Comparison of ENCODE assay signal across 8 cellular contexts in genomic region chr10:3774814-3775670, GRCh38. TPM values are rescaled to one million over a fixed set of nuclear protein-coding genes. Genes with fewer than 3 reads are reported as not detected.
A peak's percentile ranks its signal among the peaks of the same experiment; 100 is the strongest.
DNase-seq lines count a peak whose midpoint lies in the region; ATAC-seq and TF ChIP-seq lines count a peak whose summit lies in the region.

No MANE protein-coding gene starts in this region.

- DNase-seq in ACHN, result peak; percentile 74
- peak; percentile 57 for DNase-seq in LoVo (ENCODE audit: low spot score)
- peak; percentile 30 for DNase-seq in left lobe of liver (ENCODE audit: low spot score)
- no peak for DNase-seq in tibial nerve (ENCODE audit: low spot score in 2 of 2)
- no peak for DNase-seq in activated CD4-positive, alpha-beta T cell treated with anti-CD3 and anti-CD28 coated beads for 1 hour
- no peak for DNase-seq in COR-L47 (lab: John Stamatoyannopoulos, UW)

- H3K9me3 ChIP-seq in tibial nerve, result no peaks in the 10 kb centered on the region

- H3K27ac Mint-ChIP-seq in brain, result peak overlapping the region; percentile 26 to 92 (median 90)

- TF ChIP-seq CTCF in brain (conservative IDR thresholded peaks at IDR 0.05) (no peak), tibial nerve (IDR thresholded peaks at IDR 0.05) (no peak)

- peaks cover 0 to 4% (median 0%) of the 10 kb centered on the region in 5 experiments for H3K9me3 Mint-ChIP-seq in brain

- H3K4me3 Mint-ChIP-seq in brain, result peak overlapping the region in 1 of 5 experiments; percentile 50

- peaks cover 3% of the 10 kb centered on the region for H3K27me3 Mint-ChIP-seq in brain

- H3K4me3 ChIP-seq in tibial nerve, result no peak overlapping the region

- TF ChIP-seq POLR2A in tibial nerve (IDR thresholded peaks at IDR 0.05), result no peak

- 47 to 57% methylated on average over 20 of the region's 20 CpGs for WGBS in tibial nerve, 2 donors

- peak in 1 of 2 donors; percentile 49 for TF ChIP-seq EP300 in tibial nerve (IDR thresholded peaks at IDR 0.05)

- H3K27ac ChIP-seq in tibial nerve, result peak overlapping the region; percentile 60 to 100 (median 80)

- ATAC-seq in left lobe of liver (no peak), HG03280 (IDR thresholded peaks at IDR 0.05; ENCODE audit: unreplicated experiment) (no peak)

- peaks cover 1 to 56% (median 15%) of the 10 kb centered on the region in 3 donors for H3K36me3 ChIP-seq in tibial nerve

- peaks cover 49% of the 10 kb centered on the region for H3K36me3 Mint-ChIP-seq in brain

- in situ Hi-C loops in ACHN (cut with HindIII; ENCODE audit: low pct_ligation_motif_present, low pct_unique_long_range_greater_than_20kb, low sequenced_read_pairs), result no loop called here

- peaks cover 0 to 59% (median 48%) of the 10 kb centered on the region in 4 donors for H3K4me1 ChIP-seq in tibial nerve

- peaks cover 59% of the 10 kb centered on the region for H3K4me1 Mint-ChIP-seq in brain

- no peaks in the 10 kb centered on the region for H3K27me3 ChIP-seq in tibial nerve

RNA-seq across cellular contexts. Expression of gene KLF6, which starts 10.0 kb away (rescaled TPM):
- 34.8 TPM for polyA plus RNA-seq in brain (ENCODE audit: insufficient read depth, low read depth, low replicate concordance)
- total RNA-seq in left lobe of liver, result 27.3 TPM
- 100 to 1,000 TPM; 156 to 226 (median 189) TPM for total RNA-seq in tibial nerve

Comparison
In these comparisons a context has a peak if more than half of its experiments do, and no peak if none do; other contexts are left out.
1. DNase-seq: peak in ACHN (single experiment), LoVo (single experiment) and left lobe of liver (single experiment); none in tibial nerve (0 of 2), activated CD4-positive, alpha-beta T cell treated with anti-CD3 and anti-CD28 coated beads for 1 hour (single experiment) and COR-L47 (single experiment).